In genomic region chr1:59354754-59355337, GRCh38 we compare ENCODE assay signal across 8 cellular contexts. TPM values are rescaled to one million over a fixed set of nuclear protein-coding genes. Genes with fewer than 3 reads are reported as not detected.
DNase-seq lines count a peak whose midpoint lies in the region; ATAC-seq and TF ChIP-seq lines count a peak whose summit lies in the region.
"Had no signal": no experiment of that assay in that cellular context is flagged by ENCODE, and none has a peak within 500 bp of the region (broad histone marks: within the 10 kb centered on the region; RNA-seq: fewer than 3 reads in every experiment).

No MANE protein-coding gene starts in this region.

- no peaks in the 10 kb centered on the region for H3K9me3 ChIP-seq in adipocyte (ENCODE audit: control insufficient read depth, low read length)
- no peaks in the 10 kb centered on the region for H3K9me3 ChIP-seq in gastrocnemius medialis

- intact Hi-C loops in gastrocnemius medialis (cut with DNase I; ENCODE audit: low total_unique reads) = no loop called here

- H3K27ac ChIP-seq in gastrocnemius medialis = peak overlapping the region; percentile 39 to 46 (median 40)

- ATAC-seq in GM18907 (IDR thresholded peaks at IDR 0.05; ENCODE audit: unreplicated experiment) = peak; percentile 78
- peak; percentile 66 for ATAC-seq in HG02610 (IDR thresholded peaks at IDR 0.05; ENCODE audit: unreplicated experiment)
- peak; percentile 46 to 51 for ATAC-seq in gastrocnemius medialis

- in situ Hi-C loops in gastrocnemius medialis (cut with MboI; ENCODE audit: low sequenced_read_pairs in 4 of 4) = no loop called here

- H3K4me3 ChIP-seq in adipocyte (ENCODE audit: low read length) (peak overlapping the region; percentile 19), gastrocnemius medialis (no peak overlapping the region)

- DNase-seq in adipocyte (ENCODE audit: low read depth) (no peak), gastrocnemius medialis (peak in 1 of 2 donors; percentile 23), mesenteric fat pad (ENCODE audit: low spot score) (no peak), NAMALWA (ENCODE audit: low spot score) (no peak), ureter (ENCODE audit: low spot score) (no peak)
- DNase-seq: NCI-H2227 treated with DMSO at 0.1 percent for 48 hours had no signal

- H3K27me3 ChIP-seq in adipocyte (replicated peaks; ENCODE audit: control insufficient read depth, insufficient read depth, low read length) = no peaks in the 10 kb centered on the region
- no peaks in the 10 kb centered on the region for H3K27me3 ChIP-seq in gastrocnemius medialis

- no peak for TF ChIP-seq CTCF in gastrocnemius medialis (IDR thresholded peaks at IDR 0.05 in 4 of 5, conservative IDR thresholded peaks at IDR 0.05 in 1 of 5)

- TF ChIP-seq POLR2A in gastrocnemius medialis (IDR thresholded peaks at IDR 0.05) = no peak

- H3K9ac ChIP-seq in adipocyte (ENCODE audit: low read length) = no peak overlapping the region

- H3K36me3 ChIP-seq in adipocyte (ENCODE audit: control insufficient read depth, insufficient read depth, low read length, severe bottlenecking) (no peaks in the 10 kb centered on the region), gastrocnemius medialis (no peaks in the 10 kb centered on the region)

- H3K4me1 ChIP-seq in adipocyte (ENCODE audit: control insufficient read depth, insufficient read depth, low read length) (peaks cover 21% of the 10 kb centered on the region), gastrocnemius medialis (peaks cover 6 to 19% of the 10 kb centered on the region in 2 donors)

RNA-seq across cellular contexts. Expression of gene FGGY, which starts 58.0 kb away (rescaled TPM):
- 10 to 100 TPM; 24.9 to 35.9 (median 30.5) TPM for total RNA-seq in gastrocnemius medialis
- total RNA-seq in mesenteric fat pad = 13.8 TPM
- total RNA-seq in ureter = 38.8 TPM
